Comparison of ENCODE assay signal across 10 cellular contexts in the genomic region with DNA sequence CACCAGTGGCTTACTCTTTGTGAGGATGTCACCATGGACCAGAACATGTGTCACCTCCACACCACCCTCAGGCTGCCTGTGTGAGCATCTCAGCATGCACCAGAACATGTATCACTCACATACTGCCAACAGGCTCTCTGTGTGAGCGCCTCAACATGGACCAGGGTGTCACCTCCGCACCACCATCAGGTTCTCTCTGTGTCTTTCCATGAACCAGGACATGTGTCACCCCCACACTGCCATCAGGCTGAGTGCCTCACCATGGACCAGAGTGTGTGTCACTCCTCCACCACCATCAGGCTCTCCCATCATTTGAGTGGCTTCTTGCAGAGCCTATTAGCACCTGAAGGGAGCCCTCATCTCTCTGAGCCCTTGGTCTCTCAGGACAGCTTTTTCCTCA.
DNase-seq lines count a peak whose midpoint lies in the region; ATAC-seq, FAIRE-seq and TF ChIP-seq lines count a peak whose summit lies in the region.
"Had no signal": no experiment of that assay in that cellular context is flagged by ENCODE, and none has a peak within 500 bp of the region (broad histone marks: within the 10 kb centered on the region; RNA-seq: fewer than 3 reads in every experiment).

No MANE protein-coding gene starts in this region.

- H3K27ac ChIP-seq in gastrocnemius medialis, result no peak overlapping the region

- no peaks in the 10 kb centered on the region for H3K36me3 Mint-ChIP-seq in osteocyte (ENCODE audit: unreplicated experiment)
- H3K36me3 Mint-ChIP-seq: activated naive CD8-positive, alpha-beta T cell treated with anti-CD3 and anti-CD28 coated beads, Interleukin-2, amount 10 ng/mL, durations not matched to agents 7 days and 5 days; CD8-positive, alpha-beta memory T cell had no signal

- H3K4me3 Mint-ChIP-seq in osteocyte (ENCODE audit: unreplicated experiment), result no peak overlapping the region
- H3K4me3 Mint-ChIP-seq: activated naive CD8-positive, alpha-beta T cell treated with anti-CD3 and anti-CD28 coated beads, Interleukin-2, amount 10 ng/mL, durations not matched to agents 7 days and 5 days; CD8-positive, alpha-beta memory T cell had no signal

- FAIRE-seq in GM12891 (lab: Jason Lieb, UNC), result peak; percentile 81

- TF ChIP-seq POLR2A in GM12891 (IDR thresholded peaks at IDR 0.05; ENCODE audit: low read depth, low read length) (no peak), gastrocnemius medialis (IDR thresholded peaks at IDR 0.05) (no peak)

- H3K27me3 Mint-ChIP-seq in osteocyte (ENCODE audit: unreplicated experiment), result no peaks in the 10 kb centered on the region

- in situ Hi-C loops in gastrocnemius medialis (cut with MboI; ENCODE audit: low sequenced_read_pairs in 4 of 4), result no loop called here

- DNase-seq in GM12891 (ENCODE audit: insufficient read length, low spot score), result no peak
- DNase-seq in SIG-M5 treated with dmso at 0.1 percent for 504 hours (lab: John Stamatoyannopoulos, UW; ENCODE audit: unreplicated experiment), result no peak
- DNase-seq in osteocyte (ENCODE audit: extremely low spot score, unreplicated experiment), result no peak
- no peak for DNase-seq in gastrocnemius medialis

- H3K27ac Mint-ChIP-seq in osteocyte (ENCODE audit: unreplicated experiment), result no peak overlapping the region
- H3K27ac Mint-ChIP-seq: activated naive CD8-positive, alpha-beta T cell treated with anti-CD3 and anti-CD28 coated beads, Interleukin-2, amount 10 ng/mL, durations not matched to agents 7 days and 5 days; CD8-positive, alpha-beta memory T cell had no signal

- no peaks in the 10 kb centered on the region for H3K36me3 ChIP-seq in gastrocnemius medialis

- intact Hi-C loops in gastrocnemius medialis (cut with DNase I; ENCODE audit: low total_unique reads), result loop anchor here (10.0 kb wide), 1 partner anchor 191 kb away; no protein-coding TSS in a partner anchor

- H3K4me1 Mint-ChIP-seq in osteocyte (ENCODE audit: unreplicated experiment), result no peaks in the 10 kb centered on the region

- H3K9me3 ChIP-seq in gastrocnemius medialis, result no peaks in the 10 kb centered on the region

- TF ChIP-seq CTCF in osteocyte (IDR thresholded peaks at IDR 0.05), result no peak
- no peak for TF ChIP-seq CTCF in gastrocnemius medialis (IDR thresholded peaks at IDR 0.05 in 4 of 5, conservative IDR thresholded peaks at IDR 0.05 in 1 of 5)

- H3K4me3 ChIP-seq in gastrocnemius medialis, result no peak overlapping the region

- no peaks in the 10 kb centered on the region for H3K9me3 Mint-ChIP-seq in osteocyte (ENCODE audit: unreplicated experiment)
- H3K9me3 Mint-ChIP-seq: activated naive CD8-positive, alpha-beta T cell treated with anti-CD3 and anti-CD28 coated beads, Interleukin-2, amount 10 ng/mL, durations not matched to agents 7 days and 5 days; CD8-positive, alpha-beta memory T cell had no signal

- ATAC-seq in GM19043 (IDR thresholded peaks at IDR 0.05; ENCODE audit: low read depth, unreplicated experiment) (peak; percentile 33), HG02763 (IDR thresholded peaks at IDR 0.05; ENCODE audit: unreplicated experiment) (peak; percentile 30), HG03558 (IDR thresholded peaks at IDR 0.05; ENCODE audit: extremely low read depth, unreplicated experiment) (peak; percentile 17), gastrocnemius medialis (no peak), GM18907 (IDR thresholded peaks at IDR 0.05; ENCODE audit: unreplicated experiment) (no peak)

- no peaks in the 10 kb centered on the region for H3K27me3 ChIP-seq in gastrocnemius medialis

- H3K4me1 ChIP-seq in gastrocnemius medialis, result no peaks in the 10 kb centered on the region

TF ChIP-seq in GM12891, 5 proteins besides CTCF, POLR2A, EP300 and RAD21:
- no peak for TF ChIP-seq PAX5 (IDR thresholded peaks at IDR 0.05; ENCODE audit: insufficient read depth, low read length, severe bottlenecking)
- TF ChIP-seq SPI1 (IDR thresholded peaks at IDR 0.05; ENCODE audit: low read depth, low read length), result no peak
- TF ChIP-seq TAF1 (IDR thresholded peaks at IDR 0.05; ENCODE audit: low read depth, low read length), result no peak
- no peak for TF ChIP-seq POU2F2 (IDR thresholded peaks at IDR 0.05; ENCODE audit: low read depth, low read length)
- no peak for TF ChIP-seq POLR2AphosphoS5 (IDR thresholded peaks at IDR 0.05; ENCODE audit: low read depth, low read length)
TF ChIP-seq in GM12891: peak in this region for 0.

Comparison
In these comparisons a context has a peak if more than half of its experiments do, and no peak if none do; other contexts are left out.
1. ATAC-seq: peak in GM19043 (single experiment), HG02763 (single experiment) and HG03558 (single experiment); none in gastrocnemius medialis (0 of 2) and GM18907 (single experiment).